ENCODE assay signal across 8 cellular contexts in genomic region chr2:42810126-42810970, GRCh38. TPM values are rescaled to one million over a fixed set of nuclear protein-coding genes. Genes with fewer than 3 reads are reported as not detected.
A peak's percentile ranks its signal among the peaks of the same experiment; 100 is the strongest.
DNase-seq lines count a peak whose midpoint lies in the region; ATAC-seq and TF ChIP-seq lines count a peak whose summit lies in the region.

No MANE protein-coding gene starts in this region.

- H3K4me3 Mint-ChIP-seq in GM23338 (peak overlapping the region; percentile 95), nephron (peak overlapping the region; percentile 88 to 93 (median 88))
- peak overlapping the region; percentile 96 for H3K4me3 Mint-ChIP-seq in activated T-helper 17 cell treated with anti-CD3 and anti-CD28 coated beads, Interleukin-2, amount 50 U/mL, for 72 hours

- H3K27ac ChIP-seq in GM23338 (ENCODE audit: low read depth), result peak overlapping the region; percentile 95

- H3K4me1 ChIP-seq in GM23338 (ENCODE audit: insufficient read depth), result peaks cover 5% of the 10 kb centered on the region

- peak overlapping the region; percentile 91 for H3K4me2 ChIP-seq in GM23338

- H3K27ac Mint-ChIP-seq in GM23338, result peak overlapping the region; percentile 96
- peak overlapping the region; percentile 100 for H3K27ac Mint-ChIP-seq in activated T-helper 17 cell treated with anti-CD3 and anti-CD28 coated beads, Interleukin-2, amount 50 U/mL, for 72 hours
- H3K27ac Mint-ChIP-seq in nephron, result peak overlapping the region; percentile 98 to 99 (median 99)

- peak overlapping the region; percentile 96 for H3K4me3 ChIP-seq in GM23338
- H3K4me3 ChIP-seq in fibroblast of mammary gland (ENCODE audit: control insufficient read depth, low read depth, low read length), result peak overlapping the region; percentile 55

- H3K9me2 ChIP-seq in GM23338 (ENCODE audit: insufficient read depth), result no peaks in the 10 kb centered on the region

- no peaks in the 10 kb centered on the region for H3K79me2 ChIP-seq in GM23338 (replicated peaks; ENCODE audit: insufficient read depth)

- H3K9me3 Mint-ChIP-seq in GM23338 (peaks cover 15% of the 10 kb centered on the region; the same call in 2 of the 3 replicates), nephron (peaks cover 10% of the 10 kb centered on the region)
- no peaks in the 10 kb centered on the region for H3K9me3 Mint-ChIP-seq in activated T-helper 17 cell treated with anti-CD3 and anti-CD28 coated beads, Interleukin-2, amount 50 U/mL, for 72 hours

- H3K4me1 Mint-ChIP-seq in GM23338 (peaks cover 7% of the 10 kb centered on the region), nephron (peaks cover 33% of the 10 kb centered on the region)
- peaks cover 11% of the 10 kb centered on the region for H3K4me1 Mint-ChIP-seq in activated T-helper 17 cell treated with anti-CD3 and anti-CD28 coated beads, Interleukin-2, amount 50 U/mL, for 72 hours

- H3F3A ChIP-seq in GM23338 (replicated peaks; ENCODE audit: low read depth), result peaks cover 8% of the 10 kb centered on the region; the same call in 1 of the 2 replicates

- H3K27me3 ChIP-seq in GM23338 (ENCODE audit: insufficient read depth), result no peaks in the 10 kb centered on the region

- H3K36me3 ChIP-seq in GM23338 (ENCODE audit: insufficient read depth), result no peaks in the 10 kb centered on the region; the same call in 1 of the 2 replicates

- TF ChIP-seq CTCF in GM23338 (conservative IDR thresholded peaks at IDR 0.05; ENCODE audit: low read depth in 2 of 2) (no peak), fibroblast of mammary gland (conservative IDR thresholded peaks at IDR 0.05; ENCODE audit: control insufficient read depth, insufficient read depth, low read depth, low read length) (no peak), nephron (IDR thresholded peaks at IDR 0.05; ENCODE audit: unreplicated experiment in 3 of 3) (no peak)

- H3K36me3 Mint-ChIP-seq in GM23338 (ENCODE audit: low read depth), result peaks cover 13% of the 10 kb centered on the region
- H3K36me3 Mint-ChIP-seq in activated T-helper 17 cell treated with anti-CD3 and anti-CD28 coated beads, Interleukin-2, amount 50 U/mL, for 72 hours (ENCODE audit: low read depth), result peaks cover 13% of the 10 kb centered on the region
- peaks cover 3% of the 10 kb centered on the region for H3K36me3 Mint-ChIP-seq in nephron (ENCODE audit: low read depth)

- H4K20me1 ChIP-seq in GM23338 (replicated peaks; ENCODE audit: insufficient read depth), result no peaks in the 10 kb centered on the region

- H3K27me3 Mint-ChIP-seq in GM23338 (ENCODE audit: insufficient read depth, low read depth, poor library complexity), result peaks cover 19% of the 10 kb centered on the region
- H3K27me3 Mint-ChIP-seq in activated T-helper 17 cell treated with anti-CD3 and anti-CD28 coated beads, Interleukin-2, amount 50 U/mL, for 72 hours, result peaks cover 4% of the 10 kb centered on the region
- H3K27me3 Mint-ChIP-seq in nephron (ENCODE audit: low read depth), result no peaks in the 10 kb centered on the region

- peak overlapping the region; percentile 80 for H2AFZ ChIP-seq in GM23338

- ATAC-seq in GM23338, result peak; percentile 71
- ATAC-seq in activated T-helper 17 cell treated with anti-CD3 and anti-CD28 coated beads, Interleukin-2, amount 50 U/mL, for 72 hours (replicated peaks), result peak; percentile 87
- peak; percentile 87 for ATAC-seq in stimulated activated naive CD8-positive, alpha-beta T cell treated with anti-CD3 and anti-CD28 coated beads, Interleukin-15, Interleukin-2, amounts not matched to agents 100 U/mL and 50 U/mL, for 24 hours

- DNase-seq in EH (ENCODE audit: low read depth) (peak; percentile 97), GM23338 (ENCODE audit: low spot score) (peak; percentile 90), Kasumi-1 (lab: John Stamatoyannopoulos, UW) (peak; percentile 77 to 85), RKO (ENCODE audit: low spot score) (peak; percentile 91), fibroblast of mammary gland (ENCODE audit: low read depth) (peak; percentile 96)
- DNase-seq in stimulated activated naive CD8-positive, alpha-beta T cell treated with anti-CD3 and anti-CD28 coated beads, Interleukin-15, Interleukin-2, amounts not matched to agents 100 U/mL and 50 U/mL, for 24 hours, result peak; percentile 93

TF ChIP-seq in GM23338, 12 proteins besides CTCF, POLR2A, EP300 and RAD21 (continues in another document):
- no peak for TF ChIP-seq ZNF331 (CRISPR knock-in tag; IDR thresholded peaks at IDR 0.05; ENCODE audit: low read depth)
- TF ChIP-seq EZH2phosphoT487 (IDR thresholded peaks at IDR 0.05; ENCODE audit: unreplicated experiment), result no peak
- TF ChIP-seq ZNF462 (CRISPR knock-in tag; IDR thresholded peaks at IDR 0.05), result no peak
- peak; percentile 52; the same call in 1 of the 2 replicates for TF ChIP-seq CREB1 (CRISPR knock-in tag; IDR thresholded peaks at IDR 0.05; ENCODE audit: low read depth)
- no peak for TF ChIP-seq EZH2 (IDR thresholded peaks at IDR 0.05; ENCODE audit: low read depth, unreplicated experiment)
- TF ChIP-seq ETS1 (IDR thresholded peaks at IDR 0.05), result peak; percentile 37; the same call in 1 of the 2 replicates
- TF ChIP-seq STAT1 (IDR thresholded peaks at IDR 0.05; ENCODE audit: unreplicated experiment), result no peak
- no peak for TF ChIP-seq JUNB (IDR thresholded peaks at IDR 0.05; ENCODE audit: unreplicated experiment)

RNA-seq across cellular contexts. Expression of gene HAAO, which starts 18.0 kb away (rescaled TPM):
- total RNA-seq in GM23338 (2014; rRNA removed; shearing (Covaris generic)), result 0.97 and 2.6 TPM in 2 replicates
- 2.4 and 3.2 TPM in 2 replicates for polyA plus RNA-seq in GM23338 (2016; fragmentation: Nextera tagmentation; extraction: Ambion mirVana)
- total RNA-seq in activated T-helper 17 cell treated with anti-CD3 and anti-CD28 coated beads, Interleukin-2, amount 50 U/mL, for 72 hours, result under 1 TPM; 0.98 to 0.99 TPM

RNA-seq across cellular contexts. Expression of gene OXER1, which starts 46.4 kb away (rescaled TPM):
- 0.31 and 0.69 TPM in 2 replicates for total RNA-seq in GM23338 (2014; rRNA removed; shearing (Covaris generic))
- polyA plus RNA-seq in GM23338 (2016; fragmentation: Nextera tagmentation; extraction: Ambion mirVana), result 1.2 and 1.5 TPM in 2 replicates
- under 1 TPM; 0.13 TPM for total RNA-seq in activated T-helper 17 cell treated with anti-CD3 and anti-CD28 coated beads, Interleukin-2, amount 50 U/mL, for 72 hours

Comparison
In these comparisons a context has a peak if more than half of its experiments do, and no peak if none do; other contexts are left out.
1. Peak in every context shown above with its lines: DNase-seq, ATAC-seq, H3K4me3 ChIP-seq and H3K27ac ChIP-seq.